8 cellular contexts compared by ENCODE assay signal in genomic region chr6:34459899-34460593, GRCh38. TPM values are rescaled to one million over a fixed set of nuclear protein-coding genes. Genes with fewer than 3 reads are reported as not detected.
DNase-seq lines count a peak whose midpoint lies in the region; ATAC-seq, FAIRE-seq and TF ChIP-seq lines count a peak whose summit lies in the region.

No MANE protein-coding gene starts in this region.

- peak; percentile 86 for FAIRE-seq in GM18507 (lab: Jason Lieb, UNC)

- H3K27me3 ChIP-seq in esophagus muscularis mucosa (peaks cover 0 to 20% (median 4%) of the 10 kb centered on the region in 4 donors), neutrophil (peaks cover 32% of the 10 kb centered on the region)

- H3K9me3 ChIP-seq in esophagus muscularis mucosa = no peaks in the 10 kb centered on the region
- H3K9me3 ChIP-seq in neutrophil = no peaks in the 10 kb centered on the region

- no peak for ATAC-seq in HG03354 (IDR thresholded peaks at IDR 0.05; ENCODE audit: poor library complexity, severe bottlenecking, unreplicated experiment)
- no peak for ATAC-seq in GM21576 (IDR thresholded peaks at IDR 0.05; ENCODE audit: unreplicated experiment)

- H3K4me1 ChIP-seq in esophagus muscularis mucosa (no peaks in the 10 kb centered on the region), neutrophil (ENCODE audit: control insufficient read depth in 1 of 2, insufficient read depth in 1 of 2, low read depth in 1 of 2, low read length in 1 of 2) (no peaks in the 10 kb centered on the region)

- H3K4me3 ChIP-seq in esophagus muscularis mucosa (no peak overlapping the region), neutrophil (ENCODE audit: low read depth in 1 of 2, low read length in 1 of 2) (no peak overlapping the region)

- TF ChIP-seq CTCF in esophagus muscularis mucosa (IDR thresholded peaks at IDR 0.05) (peak in 2 of 3 experiments; percentile 33 to 40), neutrophil (IDR thresholded peaks at IDR 0.05) (peak; percentile 23)

- no peak for TF ChIP-seq POLR2A in esophagus muscularis mucosa (IDR thresholded peaks at IDR 0.05; ENCODE audit: low read depth)

- DNase-seq in AG08395 (ENCODE audit: low spot score) (peak; percentile 32), GM18507 (ENCODE audit: extremely low spot score, insufficient read length, low read depth) (no peak), NCI-H774 (lab: John Stamatoyannopoulos, UW) (peak; percentile 43), esophagus muscularis mucosa (ENCODE audit: extremely low spot score) (no peak)
- DNase-seq in activated CD8-positive, alpha-beta memory T cell treated with anti-CD3 and anti-CD28 coated beads for 24 hours = peak; percentile 69

- no peaks in the 10 kb centered on the region for H3K36me3 ChIP-seq in esophagus muscularis mucosa
- H3K36me3 ChIP-seq in neutrophil = no peaks in the 10 kb centered on the region

- 69% methylated on average over 6 of the region's 6 CpGs for WGBS in esophagus muscularis mucosa

- TF ChIP-seq EP300 in esophagus muscularis mucosa (IDR thresholded peaks at IDR 0.05) = no peak

- intact Hi-C loops in esophagus muscularis mucosa (cut with DNase I) = no loop called here

- H3K27ac ChIP-seq in esophagus muscularis mucosa (replicated peaks in 1 of 4) = no peak overlapping the region
- H3K27ac ChIP-seq in neutrophil = no peak overlapping the region

RNA-seq across cellular contexts. Expression of gene PACSIN1, which starts 5.8 kb away (rescaled TPM):
- 1 to 10 TPM in 3 of 4 donors, under 1 TPM in 1; 0.42 to 2.3 (median 1.7) TPM for total RNA-seq in esophagus muscularis mucosa

RNA-seq across cellular contexts. Expression of gene RPS10, which starts 34.2 kb away (rescaled TPM):
- total RNA-seq in esophagus muscularis mucosa = 1,000 to 10,000 TPM in 3 of 4 donors, 100 to 1,000 TPM in 1; 823 to 3,592 (median 2,534) TPM

Comparison
In these comparisons a context has a peak if more than half of its experiments do, and no peak if none do; other contexts are left out.
1. DNase-seq: peak in AG08395 (single experiment), NCI-H774 (single experiment) and activated CD8-positive, alpha-beta memory T cell treated with anti-CD3 and anti-CD28 coated beads for 24 hours (single experiment); none in GM18507 (single experiment) and esophagus muscularis mucosa (single experiment).